ENCODE assay signal across 8 cellular contexts in the genomic region with DNA sequence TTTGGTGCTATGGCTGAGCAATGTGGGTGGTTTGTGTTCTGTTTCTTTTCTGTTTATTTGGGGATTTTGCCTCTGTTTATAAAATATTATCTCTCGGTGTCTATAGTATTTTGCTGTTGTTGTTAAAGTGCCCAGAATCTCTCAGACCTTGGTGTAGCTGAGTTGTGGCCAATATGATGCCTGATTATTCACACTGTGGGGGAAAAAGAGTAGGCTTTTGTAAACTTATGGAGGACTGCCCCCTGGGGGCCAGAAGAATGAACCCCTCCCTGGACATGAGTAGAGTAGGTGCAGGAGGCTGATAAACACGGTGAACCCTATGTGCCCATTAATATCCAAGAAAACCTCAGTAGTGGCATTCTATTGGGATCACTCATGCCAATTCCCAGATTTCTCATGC. TPM values are rescaled to one million over a fixed set of nuclear protein-coding genes. Genes with fewer than 3 reads are reported as not detected.
DNase-seq lines count a peak whose midpoint lies in the region; ATAC-seq, FAIRE-seq and TF ChIP-seq lines count a peak whose summit lies in the region.

No MANE protein-coding gene starts in this region.

- BruUV-seq in HepG2 (replicated peaks; lab: Mats Ljungman, UMichigan), result no TSS peak

- no peak overlapping the region for H3K4me2 ChIP-seq in HepG2 (ENCODE audit: low read depth, low read length)

- intact Hi-C loops in HepG2 (cut with micrococcal nuclease; ENCODE audit: unreplicated experiment), result loop anchor here (1.0 kb wide), 1 partner anchor 95 kb away; no protein-coding TSS in a partner anchor

- no peaks in the 10 kb centered on the region for H3K4me1 ChIP-seq in HepG2 (ENCODE audit: insufficient read depth, low read length)

- TF ChIP-seq EP300 in HepG2 (IDR thresholded peaks at IDR 0.05; ENCODE audit: low read depth in 2 of 2, low read length in 2 of 2) (no peak), HepG2 (CRISPR knock-in tag; IDR thresholded peaks at IDR 0.05; ENCODE audit: borderline replicate concordance) (no peak)

- H3K36me3 ChIP-seq in HepG2 (replicated peaks in 1 of 2; ENCODE audit: control insufficient read depth in 1 of 2, insufficient read depth in 2 of 2, low read length in 2 of 2), result no peaks in the 10 kb centered on the region

- no peak overlapping the region for H3K4me3 ChIP-seq in HepG2 (replicated peaks in 1 of 3; ENCODE audit: insufficient read depth in 1 of 3, low read depth in 2 of 3, low read length in 3 of 3)

- TF ChIP-seq POLR2A in HepG2 (IDR thresholded peaks at IDR 0.05; ENCODE audit: insufficient read depth in 1 of 2, low read depth in 2 of 2, low read length in 2 of 2), result no peak

- peak; percentile 81 for DNase-seq in EH (ENCODE audit: low read depth)
- DNase-seq in NCI-H460 (ENCODE audit: extremely low read depth, low read depth), result peak; percentile 16
- DNase-seq in cerebellum (ENCODE audit: low spot score), result peak; percentile 3
- DNase-seq in HepG2 (ENCODE audit: low spot score), result no peak
- no peak for DNase-seq in activated CD8-positive, alpha-beta memory T cell treated with anti-CD3 and anti-CD28 coated beads for 24 hours

- no peak for FAIRE-seq in HepG2 (lab: Jason Lieb, UNC)

- CTCF ChIA-PET in HepG2 (lab: Yijun Ruan, JAX; ENCODE audit: low intra/inter-chr PET ratio, low total read pairs), result no interaction called here

- no peaks in the 10 kb centered on the region for H4K20me1 ChIP-seq in HepG2 (ENCODE audit: insufficient read depth, low read length)

- no peak overlapping the region for H3K9ac ChIP-seq in HepG2 (ENCODE audit: insufficient read depth, low read depth, low read length)

- peak; percentile 24; the same call in 1 of the 2 replicates for TF ChIP-seq CTCF in HepG2 (CRISPR knock-in tag; IDR thresholded peaks at IDR 0.05)

- TF ChIP-seq RAD21 in HepG2 (CRISPR knock-in tag; IDR thresholded peaks at IDR 0.05), result no peak

- no peak overlapping the region for H3K27ac ChIP-seq in HepG2 (ENCODE audit: extremely low read length, insufficient read depth, low read length)

- no peaks in the 10 kb centered on the region for H3K79me2 ChIP-seq in HepG2 (ENCODE audit: insufficient read depth, low read length)

- in situ Hi-C loops in HepG2 (cut with HindIII; ENCODE audit: extremely low pct_ligation_motif_present, low pct_unique_long_range_greater_than_20kb), result no loop called here

- H3K27me3 ChIP-seq in HepG2 (ENCODE audit: control insufficient read depth in 1 of 2, insufficient read depth in 2 of 2, low read length in 2 of 2), result peaks cover 0 to 1% of the 10 kb centered on the region in 2 experiments; a peak in 1 of 5 replicates

- WGBS in HepG2 (ENCODE audit: low lambda C conversion rate), result 0% methylated on average over 2 of the region's 2 CpGs

- ATAC-seq in HG02798 (IDR thresholded peaks at IDR 0.05; ENCODE audit: poor library complexity, unreplicated experiment) (peak; percentile 87), HepG2 (peak; percentile 57; the same call in 2 of the 3 replicates), HG03571 (IDR thresholded peaks at IDR 0.05; ENCODE audit: unreplicated experiment) (no peak), GM21786 (IDR thresholded peaks at IDR 0.05; ENCODE audit: unreplicated experiment) (no peak)

- no peak overlapping the region for H2AFZ ChIP-seq in HepG2 (ENCODE audit: low read length)

- H3K9me3 ChIP-seq in HepG2 (ENCODE audit: low read length), result no peaks in the 10 kb centered on the region

- POLR2A ChIA-PET in HepG2 (lab: Yijun Ruan, JAX), result no interaction called here

TF ChIP-seq in HepG2, 621 proteins besides CTCF, POLR2A, EP300 and RAD21:
- TF ChIP-seq HNRNPK (IDR thresholded peaks at IDR 0.05; ENCODE audit: low read depth, low read length, poor library complexity, severe bottlenecking), result no peak
- TF ChIP-seq, protein P1, sequence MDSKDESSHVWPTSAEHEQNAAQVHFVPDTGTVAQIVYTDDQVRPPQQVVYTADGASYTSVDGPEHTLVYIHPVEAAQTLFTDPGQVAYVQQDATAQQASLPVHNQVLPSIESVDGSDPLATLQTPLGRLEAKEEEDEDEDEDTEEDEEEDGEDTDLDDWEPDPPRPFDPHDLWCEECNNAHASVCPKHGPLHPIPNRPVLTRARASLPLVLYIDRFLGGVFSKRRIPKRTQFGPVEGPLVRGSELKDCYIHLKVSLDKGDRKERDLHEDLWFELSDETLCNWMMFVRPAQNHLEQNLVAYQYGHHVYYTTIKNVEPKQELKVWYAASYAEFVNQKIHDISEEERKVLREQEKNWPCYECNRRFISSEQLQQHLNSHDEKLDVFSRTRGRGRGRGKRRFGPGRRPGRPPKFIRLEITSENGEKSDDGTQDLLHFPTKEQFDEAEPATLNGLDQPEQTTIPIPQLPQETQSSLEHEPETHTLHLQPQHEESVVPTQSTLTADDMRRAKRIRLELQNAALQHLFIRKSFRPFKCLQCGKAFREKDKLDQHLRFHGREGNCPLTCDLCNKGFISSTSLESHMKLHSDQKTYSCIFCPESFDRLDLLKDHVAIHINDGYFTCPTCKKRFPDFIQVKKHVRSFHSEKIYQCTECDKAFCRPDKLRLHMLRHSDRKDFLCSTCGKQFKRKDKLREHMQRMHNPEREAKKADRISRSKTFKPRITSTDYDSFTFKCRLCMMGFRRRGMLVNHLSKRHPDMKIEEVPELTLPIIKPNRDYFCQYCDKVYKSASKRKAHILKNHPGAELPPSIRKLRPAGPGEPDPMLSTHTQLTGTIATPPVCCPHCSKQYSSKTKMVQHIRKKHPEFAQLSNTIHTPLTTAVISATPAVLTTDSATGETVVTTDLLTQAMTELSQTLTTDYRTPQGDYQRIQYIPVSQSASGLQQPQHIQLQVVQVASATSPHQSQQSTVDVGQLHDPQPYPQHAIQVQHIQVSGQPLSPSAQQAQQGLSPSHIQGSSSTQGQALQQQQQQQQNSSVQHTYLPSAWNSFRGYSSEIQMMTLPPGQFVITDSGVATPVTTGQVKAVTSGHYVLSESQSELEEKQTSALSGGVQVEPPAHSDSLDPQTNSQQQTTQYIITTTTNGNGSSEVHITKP (CRISPR knock-in tag; IDR thresholded peaks at IDR 0.05; ENCODE audit: low read depth), result no peak
- 0 out of 2 replicates have a peak, but pooled peaks have one; percentile 16 for TF ChIP-seq STAG1 (CRISPR knock-in tag; IDR thresholded peaks at IDR 0.05)
- TF ChIP-seq KDM4B (CRISPR knock-in tag; IDR thresholded peaks at IDR 0.05), result no peak
- TF ChIP-seq, protein P2, sequence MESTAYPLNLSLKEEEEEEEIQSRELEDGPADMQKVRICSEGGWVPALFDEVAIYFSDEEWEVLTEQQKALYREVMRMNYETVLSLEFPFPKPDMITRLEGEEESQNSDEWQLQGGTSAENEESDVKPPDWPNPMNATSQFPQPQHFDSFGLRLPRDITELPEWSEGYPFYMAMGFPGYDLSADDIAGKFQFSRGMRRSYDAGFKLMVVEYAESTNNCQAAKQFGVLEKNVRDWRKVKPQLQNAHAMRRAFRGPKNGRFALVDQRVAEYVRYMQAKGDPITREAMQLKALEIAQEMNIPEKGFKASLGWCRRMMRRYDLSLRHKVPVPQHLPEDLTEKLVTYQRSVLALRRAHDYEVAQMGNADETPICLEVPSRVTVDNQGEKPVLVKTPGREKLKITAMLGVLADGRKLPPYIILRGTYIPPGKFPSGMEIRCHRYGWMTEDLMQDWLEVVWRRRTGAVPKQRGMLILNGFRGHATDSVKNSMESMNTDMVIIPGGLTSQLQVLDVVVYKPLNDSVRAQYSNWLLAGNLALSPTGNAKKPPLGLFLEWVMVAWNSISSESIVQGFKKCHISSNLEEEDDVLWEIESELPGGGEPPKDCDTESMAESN (CRISPR knock-in tag; conservative IDR thresholded peaks at IDR 0.05), result no peak
- no peak for TF ChIP-seq ZNF720 (CRISPR knock-in tag; IDR thresholded peaks at IDR 0.05)
- no peak for TF ChIP-seq MYC (CRISPR knock-in tag; IDR thresholded peaks at IDR 0.05; ENCODE audit: borderline replicate concordance)
- TF ChIP-seq ZNF256 (CRISPR knock-in tag; conservative IDR thresholded peaks at IDR 0.05), result no peak

RNA-seq across cellular contexts. Expression of a gene that starts 49.0 kb away (rescaled TPM):
- 12.1 and 12.4 TPM in 2 replicates for total RNA-seq in NCI-H460 (2014; rRNA removed; shearing (Covaris generic))
- 17.4 and 26.6 TPM in 2 replicates for polyA plus RNA-seq in NCI-H460 (2014; cell fraction: nucleus; rRNA removed)
- total RNA-seq in cerebellum, result 497 TPM
- 0.15 TPM in 1 of 2 replicates, not detected in the other for total RNA-seq in HepG2 (2016; rRNA removed; fragmentation: Illumina TruSeq; extraction: Trizol)
- not detected in 2 replicates for total RNA-seq in HepG2 (2016; cell fraction: cytosol; rRNA removed; fragmentation: Illumina TruSeq; extraction: Trizol; ENCODE audit: low read depth)
- total RNA-seq in HepG2 (2016; cell fraction: insoluble cytoplasmic fraction; rRNA removed; fragmentation: Illumina TruSeq; extraction: Trizol), result 0.03 and 0.13 TPM in 2 replicates
- not detected in 2 replicates for total RNA-seq in HepG2 (2016; cell fraction: membrane; rRNA removed; fragmentation: Illumina TruSeq; extraction: Trizol)
- total RNA-seq in HepG2 (2016; cell fraction: nucleus; rRNA removed; fragmentation: Illumina TruSeq; extraction: Trizol), result not detected in 2 replicates
- 0.03 and 0.08 TPM in 2 replicates for polyA plus RNA-seq in HepG2 (2011; rRNA removed)
- 0.01 TPM in 1 of 2 replicates, not detected in the other for polyA plus RNA-seq in HepG2 (2011; cell fraction: cytosol; rRNA removed)
- polyA plus RNA-seq in HepG2 (2011; cell fraction: nucleus; rRNA removed), result 0.03 and 0.16 TPM in 2 replicates
- not detected in 2 replicates for polyA plus RNA-seq in HepG2 (2012)
- polyA plus RNA-seq in HepG2 (2016; cell fraction: cytosol; fragmentation: Illumina TruSeq; extraction: Trizol; ENCODE audit: low read depth), result not detected in 2 replicates
- polyA plus RNA-seq in HepG2 (2016; cell fraction: insoluble cytoplasmic fraction; fragmentation: Illumina TruSeq; extraction: Trizol; ENCODE audit: low read depth), result 0.04 TPM in 1 of 2 replicates, not detected in the other
- 0.07 TPM in 1 of 2 replicates, not detected in the other for polyA plus RNA-seq in HepG2 (2016; cell fraction: membrane; fragmentation: Illumina TruSeq; extraction: Trizol; ENCODE audit: low read depth)
- polyA plus RNA-seq in HepG2 (2016; cell fraction: nucleus; fragmentation: Illumina TruSeq; extraction: Trizol; ENCODE audit: insufficient read depth, low read depth), result not detected in 2 replicates
- polyA minus RNA-seq in HepG2 (2011; rRNA and poly(A)+ RNA removed; ENCODE audit: low replicate concordance), result 2.1 TPM in 1 of 2 replicates, not detected in the other
- polyA minus RNA-seq in HepG2 (2011; cell fraction: cytosol; rRNA and poly(A)+ RNA removed), result not detected in 2 replicates
- polyA minus RNA-seq in HepG2 (2011; cell fraction: nucleus; rRNA and poly(A)+ RNA removed), result 0.12 and 0.26 TPM in 2 replicates

Comparison
In these comparisons a context has a peak if more than half of its experiments do, and no peak if none do; other contexts are left out.
1. DNase-seq: peak in EH (single experiment), NCI-H460 (single experiment) and cerebellum (single experiment); none in HepG2 (single experiment) and activated CD8-positive, alpha-beta memory T cell treated with anti-CD3 and anti-CD28 coated beads for 24 hours (single experiment).
2. ATAC-seq: peak in HG02798 (single experiment) and HepG2 (single experiment); none in HG03571 (single experiment) and GM21786 (single experiment).
3. RNA of a gene that starts 49.0 kb away (total RNA-seq): 497 TPM in cerebellum (single experiment); 12.1 to 12.4 TPM in NCI-H460 and 0.03 to 0.15 TPM in HepG2; every median in the first group is over 10 times any median in the second.